ENCODE assay signal across 36 cellular contexts in the genomic region with DNA sequence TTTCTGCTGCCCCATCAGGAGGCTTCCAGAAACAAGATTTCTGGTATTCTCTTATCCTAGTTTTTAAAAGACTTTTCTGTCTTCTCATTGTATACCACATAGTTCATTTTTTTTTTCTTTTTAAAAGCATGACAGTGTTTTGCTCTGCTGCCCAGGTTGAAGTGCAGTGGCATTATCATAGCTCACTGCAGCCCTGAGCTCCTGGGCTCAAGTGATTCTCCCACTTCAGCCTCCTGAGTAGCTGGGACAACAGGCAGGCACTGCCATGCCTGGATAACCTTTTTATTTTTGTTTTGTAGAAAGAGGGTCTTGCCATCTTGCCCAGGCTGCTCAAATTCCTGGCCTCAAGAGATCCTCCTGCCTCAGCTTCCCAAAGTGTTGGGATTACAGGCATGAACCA.
"Had no signal": no experiment of that assay in that cellular context is flagged by ENCODE, and none has a peak within 500 bp of the region (broad histone marks: within the 10 kb centered on the region; RNA-seq: fewer than 3 reads in every experiment).

No MANE protein-coding gene starts in this region.

- H3K27me3 ChIP-seq: MG63 had no signal

- H3K4me3 ChIP-seq: MG63 had no signal

- H3K27ac ChIP-seq: KMS-11 had no signal

- DNase-seq: Karpas-422, Kasumi-1, MG63, MM.1S, MV-4-11, NCI-H1048, NCI-H1092, NCI-H1092 treated with DMSO at 0.1 percent for 48 hours, NCI-H1105, NCI-H1105 treated with DMSO at 0.1 percent for 48 hours, NCI-H1417 treated with DMSO at 0.1 percent for 48 hours, NCI-H1436, NCI-H1436 treated with DMSO at 0.1 percent for 48 hours, NCI-H146, NCI-H1694, NCI-H1694 treated with DMSO at 0.1 percent for 48 hours, NCI-H187, NCI-H187 treated with DMSO at 0.1 percent for 48 hours, NCI-H1930, NCI-H2029, NCI-H2029 treated with DMSO at 0.1 percent for 48 hours, NCI-H2081, NCI-H2081 treated with DMSO at 0.1 percent for 48 hours, NCI-H2107, NCI-H2171, NCI-H2171 treated with DMSO at 0.1 percent for 48 hours, NCI-H2227 treated with DMSO at 0.1 percent for 48 hours, NCI-H226, NCI-H345, NCI-H446, NCI-H446 treated with DMSO at 0.1 percent for 48 hours, NCI-H510A, NCI-H510A treated with DMSO at 0.1 percent for 48 hours, NCI-H524, NCI-H524 treated with DMSO at 0.1 percent for 48 hours had no signal

- H3K9me3 ChIP-seq: MG63 had no signal

- H3K36me3 ChIP-seq: MG63 had no signal
